ENCODE assay signal across 23 cellular contexts in genomic region chr17:35748979-35749378, GRCh38. TPM values are rescaled to one million over a fixed set of nuclear protein-coding genes. Genes with fewer than 3 reads are reported as not detected.
"Had no signal": no experiment of that assay in that cellular context is flagged by ENCODE, and none has a peak within 500 bp of the region (broad histone marks: within the 10 kb centered on the region; RNA-seq: fewer than 3 reads in every experiment).

No MANE protein-coding gene starts in this region.

- H3K4me3 ChIP-seq: adrenal gland, Peyer's patch had no signal

- H3K36me3 ChIP-seq: adrenal gland, Peyer's patch had no signal

- H3K27ac ChIP-seq: adrenal gland, Peyer's patch had no signal

- DNase-seq: activated CD4-positive, alpha-beta memory T cell treated with anti-CD3 and anti-CD28 coated beads for 36 hours; activated CD4-positive, alpha-beta T cell treated with anti-CD3 and anti-CD28 coated beads, Interleukin-2, amount 10 ng/mL, durations not matched to agents 7 days and 5 days; activated CD4-positive, CD25-positive, alpha-beta regulatory T cell; activated effector memory CD4-positive, alpha-beta T cell treated with Interleukin-2 at 50 U/mL for 16 hours; activated naive CD4-positive, alpha-beta T cell treated with Interleukin-2 at 50 U/mL for 16 hours; activated T-cell treated with anti-CD3 and anti-CD28 coated beads, Interleukin-2, amount 50 U/mL, for 24 hours; anterior cingulate cortex; caudate nucleus; KG1; NCI-H1048; NCI-H146; NCI-H187 treated with DMSO at 0.1 percent for 48 hours; NCI-H2081 treated with DMSO at 0.1 percent for 48 hours; NCI-H524; Peyer's patch; SHP77 treated with DMSO at 0.1 percent for 48 hours; T-helper 9 cell had no signal

- H3K4me1 ChIP-seq: adrenal gland had no signal

- H3K9me3 ChIP-seq: adrenal gland, Peyer's patch had no signal

RNA-seq across cellular contexts. Expression of gene GAS2L2, which starts 4.1 kb away (rescaled TPM):
- total RNA-seq: activated CD4-positive, alpha-beta memory T cell treated with anti-CD3 and anti-CD28 coated beads for 36 hours; activated CD4-positive, alpha-beta T cell treated with anti-CD3 and anti-CD28 coated beads, Interleukin-2, amount 10 ng/mL, durations not matched to agents 7 days and 5 days; LHCN-M2; M059J; Peyer's patch; SK-MEL-5 had no signal

RNA-seq across cellular contexts. Expression of gene C17orf50, which starts 11.7 kb away (rescaled TPM):
- total RNA-seq: activated CD4-positive, alpha-beta memory T cell treated with anti-CD3 and anti-CD28 coated beads for 36 hours; activated CD4-positive, alpha-beta T cell treated with anti-CD3 and anti-CD28 coated beads, Interleukin-2, amount 10 ng/mL, durations not matched to agents 7 days and 5 days; activated T-helper 1 cell treated with anti-CD3 and anti-CD28 coated beads, Interleukin-12 subunit alpha, Interleukin-12 subunit beta, Interleukin-2, Interleukin-4 antibody, amounts not matched to agents 30 ng/mL and 10 ng/mL and 1 ng/mL, durations not matched to agents 14 hours and 24 hours and 36 hours; cerebellum; LHCN-M2; M059J; Peyer's patch; SK-MEL-5 had no signal

RNA-seq across cellular contexts. Expression of gene MMP28, which starts 46.5 kb away (rescaled TPM):
- total RNA-seq: activated CD4-positive, alpha-beta memory T cell treated with anti-CD3 and anti-CD28 coated beads for 36 hours; activated CD4-positive, alpha-beta T cell treated with anti-CD3 and anti-CD28 coated beads, Interleukin-2, amount 10 ng/mL, durations not matched to agents 7 days and 5 days; activated T-helper 1 cell treated with anti-CD3 and anti-CD28 coated beads, Interleukin-12 subunit alpha, Interleukin-12 subunit beta, Interleukin-2, Interleukin-4 antibody, amounts not matched to agents 30 ng/mL and 10 ng/mL and 1 ng/mL, durations not matched to agents 14 hours and 24 hours and 36 hours; LHCN-M2; SK-MEL-5 had no signal
